8 cellular contexts compared by ENCODE assay signal in genomic region chr15:40217166-40217785, GRCh38. TPM values are rescaled to one million over a fixed set of nuclear protein-coding genes. Genes with fewer than 3 reads are reported as not detected.
DNase-seq lines count a peak whose midpoint lies in the region; ATAC-seq and TF ChIP-seq lines count a peak whose summit lies in the region.

No MANE protein-coding gene starts in this region.

- peak; percentile 76 for DNase-seq in AG08395 (ENCODE audit: low spot score)
- peak; percentile 81 for DNase-seq in LNCaP clone FGC (ENCODE audit: low read depth)
- peak; percentile 51 to 85 for DNase-seq in SJCRH30
- DNase-seq in cerebellar cortex (ENCODE audit: low spot score), result peak; percentile 92
- DNase-seq in kidney epithelial cell (ENCODE audit: low read depth), result no peak
- peak; percentile 37 for DNase-seq in stimulated activated CD8-positive, alpha-beta memory T cell treated with anti-CD3 and anti-CD28 coated beads, Interleukin-4, amount 100 ng/mL, for 48 hours

- H3K9me3 ChIP-seq in SJCRH30 (replicated peaks), result no peaks in the 10 kb centered on the region

- H3K36me3 ChIP-seq in SJCRH30, result peaks cover 87% of the 10 kb centered on the region
- H3K36me3 ChIP-seq in kidney epithelial cell (ENCODE audit: control insufficient read depth, insufficient read depth, low read length), result no peaks in the 10 kb centered on the region

- H3K4me3 ChIP-seq in LNCaP clone FGC (ENCODE audit: low read depth, low read length) (peak overlapping the region; percentile 5; the same call in 1 of the 2 replicates), SJCRH30 (no peak overlapping the region), kidney epithelial cell (ENCODE audit: low read depth, low read length) (no peak overlapping the region)

- H3K27me3 ChIP-seq in SJCRH30, result no peaks in the 10 kb centered on the region
- no peaks in the 10 kb centered on the region for H3K27me3 ChIP-seq in kidney epithelial cell (ENCODE audit: control insufficient read depth, insufficient read depth, low read length)

- no peak for ATAC-seq in GM19455 (IDR thresholded peaks at IDR 0.05; ENCODE audit: unreplicated experiment)

- H3K4me1 ChIP-seq in SJCRH30, result no peaks in the 10 kb centered on the region; the same call in 1 of the 2 replicates

- TF ChIP-seq CTCF in GM12801 (IDR thresholded peaks at IDR 0.05; ENCODE audit: extremely low read depth, insufficient read length), result peak; percentile 7
- peak; percentile 81 for TF ChIP-seq CTCF in LNCaP clone FGC (IDR thresholded peaks at IDR 0.05; ENCODE audit: control insufficient read depth, extremely low read depth, insufficient read depth)
- TF ChIP-seq CTCF in kidney epithelial cell (IDR thresholded peaks at IDR 0.05; ENCODE audit: insufficient read depth, low read length, poor library complexity, severe bottlenecking), result peak; percentile 73

- H3K27ac ChIP-seq in SJCRH30, result no peak overlapping the region

RNA-seq across cellular contexts. Expression of gene PAK6, which starts 21.6 kb away (rescaled TPM):
- total RNA-seq in SJCRH30 (2014; rRNA removed; shearing (Covaris generic)), result not detected in 2 replicates
- total RNA-seq in kidney epithelial cell, result 15.3 and 17.7 TPM in 2 replicates

RNA-seq across cellular contexts. Expression of gene BUB1B, which starts 56.4 kb away (rescaled TPM):
- total RNA-seq in SJCRH30 (2014; rRNA removed; shearing (Covaris generic)), result 90.7 and 105 TPM in 2 replicates
- total RNA-seq in kidney epithelial cell, result 10.5 and 16.5 TPM in 2 replicates

Comparison
In these comparisons a context has a peak if more than half of its experiments do, and no peak if none do; other contexts are left out.
1. CTCF ChIP-seq: peak in every context shown above with its lines; median percentile 81 in LNCaP clone FGC; 73 in kidney epithelial cell; 7 in GM12801.
2. RNA of gene PAK6, which starts 21.6 kb away (total RNA-seq): 15.3 to 17.7 TPM in kidney epithelial cell; not detected in SJCRH30; every median in the first group is over 10 times any median in the second.